In genomic region chr1:29230553-29231378, GRCh38 we compare ENCODE assay signal across 8 cellular contexts. TPM values are rescaled to one million over a fixed set of nuclear protein-coding genes. Genes with fewer than 3 reads are reported as not detected.
A peak's percentile ranks its signal among the peaks of the same experiment; 100 is the strongest.
DNase-seq lines count a peak whose midpoint lies in the region; ATAC-seq, FAIRE-seq and TF ChIP-seq lines count a peak whose summit lies in the region.

TSS of gene MECR (minus strand) at chr1:29230934. CDS start at chr1:29230906, 28 bp downstream.

- H3K4me1 Mint-ChIP-seq in Caco-2 (ENCODE audit: low read depth, unreplicated experiment) = no peaks in the 10 kb centered on the region
- H3K4me1 Mint-ChIP-seq in mesothelial cell of epicardium = peaks cover 12% of the 10 kb centered on the region

- no peaks in the 10 kb centered on the region for H3K9me3 ChIP-seq in Caco-2
- H3K9me3 ChIP-seq in NT2/D1 (ENCODE audit: insufficient read depth, low read length) = no peaks in the 10 kb centered on the region

- H3K4me1 ChIP-seq in Caco-2 (0 out of 2 replicates have a peak, but pooled peaks cover 4% of the 10 kb centered on the region), NT2/D1 (ENCODE audit: insufficient read depth, insufficient read length) (no peaks in the 10 kb centered on the region)

- peak in 1 of 2 experiments; percentile 20 for TF ChIP-seq CTCF in Caco-2 (IDR thresholded peaks at IDR 0.05; ENCODE audit: insufficient read depth in 1 of 2, low read depth in 1 of 2, low read length in 1 of 2, severe bottlenecking in 1 of 2, unreplicated experiment in 1 of 2)
- no peak for TF ChIP-seq CTCF in mesothelial cell of epicardium (IDR thresholded peaks at IDR 0.05; ENCODE audit: unreplicated experiment)

- no TSS peak for BruUV-seq in Caco-2 (replicated peaks; lab: Mats Ljungman, UMichigan)

- H3K36me3 ChIP-seq in Caco-2 (ENCODE audit: control insufficient read depth, insufficient read depth, low read length) (no peaks in the 10 kb centered on the region), NT2/D1 (ENCODE audit: insufficient read depth, insufficient read length, low read length) (peaks cover 12% of the 10 kb centered on the region)

- intact Hi-C loops in Caco-2 (cut with micrococcal nuclease; ENCODE audit: unreplicated experiment) = no loop called here

- H3K27me3 Mint-ChIP-seq in Caco-2 (ENCODE audit: insufficient read depth, unreplicated experiment) (peaks cover 11% of the 10 kb centered on the region), mesothelial cell of epicardium (ENCODE audit: low read depth) (peaks cover 6% of the 10 kb centered on the region)

- POLR2A ChIA-PET in Caco-2 (lab: Charles Lee) = no interaction called here

- peak within 1 kb of the TSS; percentile 81 for H3K9ac ChIP-seq in NT2/D1 (ENCODE audit: insufficient read length, low read depth)

- peak; percentile 72 for FAIRE-seq in endometrium (lab: Jason Lieb, UNC)

- peaks cover 7% of the 10 kb centered on the region for H3K36me3 Mint-ChIP-seq in Caco-2 (ENCODE audit: insufficient read depth, unreplicated experiment)
- no peaks in the 10 kb centered on the region for H3K36me3 Mint-ChIP-seq in mesothelial cell of epicardium

- DNase-seq in Caco-2 = peak; percentile 91 to 93
- peak; percentile 89 for DNase-seq in HT1080 (ENCODE audit: low read depth)
- peak; percentile 95 for DNase-seq in NT2/D1 (ENCODE audit: low read depth, low spot score)
- DNase-seq in activated CD8-positive, alpha-beta memory T cell treated with anti-CD3 and anti-CD28 coated beads, Interleukin-2, amount 50 U/mL, for 24 hours (ENCODE audit: extremely low read depth) = peak; percentile 89
- peak; percentile 90 to 98 for DNase-seq in mesothelial cell of epicardium (ENCODE audit: low spot score in 2 of 2, unreplicated experiment in 2 of 2)
- DNase-seq in stimulated activated CD8-positive, alpha-beta memory T cell treated with anti-CD3 and anti-CD28 coated beads, Interleukin-15, amount 100 ng/mL, for 48 hours (ENCODE audit: low read depth in 2 of 2) = peak; percentile 90 to 93

- H3K27me3 ChIP-seq in Caco-2 (replicated peaks; ENCODE audit: control insufficient read depth, insufficient read depth, low read length) (no peaks in the 10 kb centered on the region), NT2/D1 (ENCODE audit: insufficient read depth, insufficient read length) (peaks cover 31% of the 10 kb centered on the region)

- CTCF ChIA-PET in Caco-2 (lab: Charles Lee) = no interaction called here

- H3K4me3 Mint-ChIP-seq in Caco-2 (ENCODE audit: unreplicated experiment) (peak within 1 kb of the TSS; percentile 80), mesothelial cell of epicardium (peak within 1 kb of the TSS; percentile 85)

- H3K4me3 ChIP-seq in Caco-2 (ENCODE audit: low read depth, low read length) = peak within 1 kb of the TSS; percentile 39
- peak within 1 kb of the TSS; percentile 65 for H3K4me3 ChIP-seq in NT2/D1 (ENCODE audit: insufficient read length, low read depth)

- H3K9me3 Mint-ChIP-seq in Caco-2 (ENCODE audit: unreplicated experiment) = no peaks in the 10 kb centered on the region
- no peaks in the 10 kb centered on the region for H3K9me3 Mint-ChIP-seq in mesothelial cell of epicardium

- ATAC-seq in GM19468 (IDR thresholded peaks at IDR 0.05; ENCODE audit: extremely low read depth, unreplicated experiment) = peak; percentile 66

- H3K27ac Mint-ChIP-seq in Caco-2 (ENCODE audit: unreplicated experiment) (peak within 1 kb of the TSS; percentile 82), mesothelial cell of epicardium (peak within 1 kb of the TSS; percentile 95)

RNA-seq across cellular contexts. Expression of gene MECR, which starts in this region (rescaled TPM):
- total RNA-seq in Caco-2 (2022) (21.5 and 23.1 TPM in 2 replicates), mesothelial cell of epicardium (36.6 to 40.0 TPM (median 38.0 TPM) in 3 replicates)
- 34.4 and 34.6 TPM in 2 replicates for total RNA-seq in HT1080 (2014; rRNA removed; shearing (Covaris generic))
- polyA plus RNA-seq in HT1080 (2015; cell fraction: cytosol; rRNA removed) = 22.9 and 32.8 TPM in 2 replicates
- 20.0 and 35.4 TPM in 2 replicates for polyA plus RNA-seq in HT1080 (2015; cell fraction: nucleus; rRNA removed)

Comparison
In these comparisons a context has a peak if more than half of its experiments do, and no peak if none do; other contexts are left out.
1. Peak in every context shown above with its lines: DNase-seq, ATAC-seq and H3K4me3 ChIP-seq.